ENCODE assay signal across 8 cellular contexts in genomic region chr5:72178910-72179815, GRCh38.
DNase-seq lines count a peak whose midpoint lies in the region; ATAC-seq and FAIRE-seq lines count a peak whose summit lies in the region.

No MANE protein-coding gene starts in this region.

- DNase-seq in ELR (ENCODE audit: low read depth): peak; percentile 94
- DNase-seq in adipocyte (ENCODE audit: low read depth): peak; percentile 90
- DNase-seq in glomerular visceral epithelial cell (ENCODE audit: extremely low spot score): peak; percentile 91
- DNase-seq in putamen (ENCODE audit: low spot score): peak; percentile 77
- no peak for DNase-seq in effector CD4-positive, alpha-beta T cell
- DNase-seq in activated T-cell treated with anti-CD3 and anti-CD28 coated beads for 4 hours: no peak
- no peak for DNase-seq in GM19239 (ENCODE audit: insufficient read length, low spot score)

- no peaks in the 10 kb centered on the region for H3K27me3 ChIP-seq in adipocyte (replicated peaks; ENCODE audit: control insufficient read depth, insufficient read depth, low read length)

- H3K9ac ChIP-seq in adipocyte (ENCODE audit: low read length): peak overlapping the region; percentile 80

- H3K4me3 ChIP-seq in adipocyte (ENCODE audit: low read length): peak overlapping the region; percentile 67

- no peak for ATAC-seq in GM21717 (IDR thresholded peaks at IDR 0.05; ENCODE audit: unreplicated experiment)

- H3K4me1 ChIP-seq in adipocyte (ENCODE audit: control insufficient read depth, insufficient read depth, low read length): peaks cover 25% of the 10 kb centered on the region

- no peaks in the 10 kb centered on the region for H3K9me3 ChIP-seq in adipocyte (ENCODE audit: control insufficient read depth, low read length)

- H3K36me3 ChIP-seq in adipocyte (ENCODE audit: control insufficient read depth, insufficient read depth, low read length, severe bottlenecking): peaks cover 45% of the 10 kb centered on the region

- no peak for FAIRE-seq in GM19239 (lab: Jason Lieb, UNC)

Comparison
In these comparisons a context has a peak if more than half of its experiments do, and no peak if none do; other contexts are left out.
1. DNase-seq: peak in ELR (single experiment), adipocyte (single experiment), glomerular visceral epithelial cell (single experiment) and putamen (single experiment); none in effector CD4-positive, alpha-beta T cell (single experiment), activated T-cell treated with anti-CD3 and anti-CD28 coated beads for 4 hours (single experiment) and GM19239 (single experiment).